8 cellular contexts compared by ENCODE assay signal in genomic region chr7:37201003-37201875, GRCh38.
A peak's percentile ranks its signal among the peaks of the same experiment; 100 is the strongest.
DNase-seq lines count a peak whose midpoint lies in the region; ATAC-seq and TF ChIP-seq lines count a peak whose summit lies in the region.

No MANE protein-coding gene starts in this region.

- H3K4me3 ChIP-seq in astrocyte of the spinal cord (ENCODE audit: low read depth, low read length) (no peak overlapping the region), hepatocyte (no peak overlapping the region), retinal pigment epithelial cell (ENCODE audit: low read length) (no peak overlapping the region)

- H3K4me3 Mint-ChIP-seq in T-cell: no peak overlapping the region

- POLR2A ChIA-PET in T-cell (lab: Charles Lee): interaction anchor here in 1 of 2 donors (0.6 kb wide), 1 partner anchor 759 kb away, joined by 4 read pairs; no protein-coding TSS in a partner anchor

- 30% methylated on average over 6 of the region's 6 CpGs for WGBS in hepatocyte (ENCODE audit: low lambda C conversion rate, missing lambda C conversion rate)

- peak overlapping the region; percentile 37 for H3K4me2 ChIP-seq in hepatocyte

- no peaks in the 10 kb centered on the region for H3K27me3 ChIP-seq in hepatocyte

- ATAC-seq in GM21367 (IDR thresholded peaks at IDR 0.05; ENCODE audit: unreplicated experiment) (peak; percentile 62), T-cell (replicated peaks in 1 of 4) (peak in 1 of 4 experiments; percentile 22), HG03108 (IDR thresholded peaks at IDR 0.05; ENCODE audit: unreplicated experiment) (no peak)

- peak overlapping the region in 1 of 2 donors; percentile 71 for H3K27ac Mint-ChIP-seq in T-cell

- H4K20me1 ChIP-seq in hepatocyte (ENCODE audit: insufficient read depth, poor library complexity, severe bottlenecking): no peaks in the 10 kb centered on the region

- TF ChIP-seq CTCF in astrocyte of the spinal cord (IDR thresholded peaks at IDR 0.05; ENCODE audit: low read depth, low read length) (peak; percentile 86), hepatocyte (IDR thresholded peaks at IDR 0.05; ENCODE audit: poor library complexity) (peak; percentile 95), retinal pigment epithelial cell (conservative IDR thresholded peaks at IDR 0.05; ENCODE audit: low read depth, low read length) (peak; percentile 85)

- H3K9me3 Mint-ChIP-seq in T-cell: no peaks in the 10 kb centered on the region

- H3K27me3 Mint-ChIP-seq in T-cell: no peaks in the 10 kb centered on the region

- H2AFZ ChIP-seq in hepatocyte: peak overlapping the region; percentile 20

- peaks cover 4 to 11% (median 4%) of the 10 kb centered on the region in 3 donors for H3K4me1 Mint-ChIP-seq in T-cell

- peak overlapping the region; percentile 53 for H3K27ac ChIP-seq in hepatocyte

- DNase-seq in CD1c-positive myeloid dendritic cell (ENCODE audit: extremely low spot score) (peak; percentile 65), NCI-H128 (lab: John Stamatoyannopoulos, UW; ENCODE audit: unreplicated experiment) (peak; percentile 7), T-cell (peak in 24 of 34 experiments; percentile 4 to 48 (median 24)), astrocyte of the spinal cord (ENCODE audit: low read depth, low spot score) (peak; percentile 78), hepatocyte (ENCODE audit: low spot score) (peak; percentile 90), retinal pigment epithelial cell (ENCODE audit: low read depth) (peak; percentile 31)

- CTCF ChIA-PET in T-cell (lab: Charles Lee): interaction anchor here (0.6 to 4.1 kb wide), 19 partner anchors 9 to 872 kb away, joined by 3 to 47 read pairs (median 3); no protein-coding TSS in a partner anchor

- H3K36me3 ChIP-seq in hepatocyte (replicated peaks; ENCODE audit: insufficient read depth, low read depth): no peaks in the 10 kb centered on the region

- no peaks in the 10 kb centered on the region for H3K9me2 ChIP-seq in hepatocyte (replicated peaks; ENCODE audit: insufficient read depth)

- in situ Hi-C loops in astrocyte of the spinal cord (cut with HindIII; ENCODE audit: low sequenced_read_pairs): no loop called here

- no peaks in the 10 kb centered on the region for H3K79me2 ChIP-seq in hepatocyte

- no peaks in the 10 kb centered on the region for H3K9me3 ChIP-seq in hepatocyte (ENCODE audit: low read depth)

- H3K4me1 ChIP-seq in hepatocyte (ENCODE audit: insufficient read depth): peaks cover 13% of the 10 kb centered on the region

- H3K36me3 Mint-ChIP-seq in T-cell: peaks cover 47% of the 10 kb centered on the region

Comparison
In these comparisons a context has a peak if more than half of its experiments do, and no peak if none do; other contexts are left out.
1. DNase-seq: peak in every context shown above with its lines; median percentile 90 in hepatocyte; 78 in astrocyte of the spinal cord; 65 in CD1c-positive myeloid dendritic cell; 31 in retinal pigment epithelial cell; 24 in T-cell; 7 in NCI-H128.